Comparison of ENCODE assay signal across 23 cellular contexts in the genomic region with DNA sequence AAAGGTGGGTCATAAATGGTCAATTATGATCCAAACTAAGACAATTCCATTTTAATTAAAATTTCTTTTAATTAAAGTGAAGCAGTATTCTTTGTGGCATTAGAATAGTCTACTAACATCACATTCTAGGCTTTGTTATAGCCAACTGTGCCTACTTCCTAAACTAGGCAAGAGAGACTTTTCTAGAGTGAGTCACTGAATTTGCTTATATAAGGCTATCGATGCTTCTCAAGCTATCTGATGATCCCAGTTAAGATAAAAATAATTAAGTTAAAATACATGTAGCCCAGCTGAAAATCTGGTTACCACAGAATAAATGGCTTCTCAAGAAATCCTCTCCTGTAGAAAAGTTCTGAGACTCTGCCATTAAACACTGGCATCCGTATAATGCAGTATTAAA.
"Had no signal": no experiment of that assay in that cellular context is flagged by ENCODE, and none has a peak within 500 bp of the region (broad histone marks: within the 10 kb centered on the region; RNA-seq: fewer than 3 reads in every experiment).

No MANE protein-coding gene starts in this region.

- ATAC-seq: esophagus mucosa; foreskin keratinocyte; left cardiac atrium; naive thymus-derived CD8-positive, alpha-beta T cell had no signal

- DNase-seq: cerebellar nuclear complex; effector CD8-positive, alpha-beta T cell; foreskin keratinocyte; head of caudate nucleus; kidney; left cardiac atrium; left ventricle myocardium inferior; naive thymus-derived CD8-positive, alpha-beta T cell; sigmoid colon; stimulated activated CD4-positive, alpha-beta T cell treated with anti-CD3 and anti-CD28 coated beads, Interleukin-2, amount 100 ng/mL, for 24 hours; stimulated activated naive CD4-positive, alpha-beta T cell; stomach; substantia nigra; trophoblast cell had no signal

- FAIRE-seq: endometrium, kidney, urothelium cell line had no signal

- H3K27ac ChIP-seq: coronary artery, foreskin keratinocyte, hepatocyte, left ventricle myocardium inferior, neutrophil, right atrium auricular region, skin epidermis, stomach had no signal

- H3K9me3 ChIP-seq: left ventricle myocardium inferior, neutrophil, right atrium auricular region, sigmoid colon, stomach had no signal

- H3K27me3 ChIP-seq: foreskin keratinocyte, hepatocyte, neutrophil, right atrium auricular region, sigmoid colon, stomach had no signal

- H3K4me2 ChIP-seq: hepatocyte had no signal

- H2AFZ ChIP-seq: hepatocyte had no signal

- H3K4me3 ChIP-seq: coronary artery, hepatocyte, left ventricle myocardium inferior, lung, right atrium auricular region, sigmoid colon, skin epidermis, stomach had no signal
